ENCODE assay signal across 8 cellular contexts in genomic region chr1:23980725-23981063, GRCh38. TPM values are rescaled to one million over a fixed set of nuclear protein-coding genes. Genes with fewer than 3 reads are reported as not detected.
A peak's percentile ranks its signal among the peaks of the same experiment; 100 is the strongest.
DNase-seq lines count a peak whose midpoint lies in the region; TF ChIP-seq lines count a peak whose summit lies in the region.

No MANE protein-coding gene starts in this region.

- 34 to 40% (median 35%) methylated on average over 7 of the region's 7 CpGs for WGBS in ovary, 3 donors

- H3K4me1 ChIP-seq in fibroblast of lung (ENCODE audit: control insufficient read depth, extremely low read depth, insufficient read depth, low read length) (peaks cover 11% of the 10 kb centered on the region), ovary (ENCODE audit: insufficient read depth) (peaks cover 16% of the 10 kb centered on the region)

- DNase-seq in Daoy (ENCODE audit: low read depth) (peak; percentile 87), HEK293T (ENCODE audit: extremely low spot score) (peak; percentile 48), NCI-H2196 treated with DMSO at 0.1 percent for 48 hours (lab: John Stamatoyannopoulos, UW; ENCODE audit: unreplicated experiment) (peak; percentile 66), activated T-cell treated with anti-CD3 and anti-CD28 coated beads for 4 hours (peak; percentile 13), fibroblast of lung (ENCODE audit: low read depth in 2 of 2) (peak; percentile 82 to 85), ovary (peak; percentile 27 to 49 (median 39)), posterior vena cava (ENCODE audit: low spot score) (no peak)
- DNase-seq in central memory CD4-positive, alpha-beta T cell = no peak

- H3K36me3 ChIP-seq in fibroblast of lung (ENCODE audit: control insufficient read depth, insufficient read depth, low read length) (no peaks in the 10 kb centered on the region), ovary (no peaks in the 10 kb centered on the region)

- peak overlapping the region; percentile 90 for H2AFZ ChIP-seq in fibroblast of lung (ENCODE audit: low read length)

- H4K20me1 ChIP-seq in fibroblast of lung (ENCODE audit: control insufficient read depth, extremely low read depth, insufficient read depth, low read length) = peaks cover 3% of the 10 kb centered on the region

- H3K27me3 ChIP-seq in fibroblast of lung (ENCODE audit: control insufficient read depth, insufficient read depth, low read length) (no peaks in the 10 kb centered on the region), ovary (no peaks in the 10 kb centered on the region)

- peak overlapping the region; percentile 84 for H3K4me2 ChIP-seq in fibroblast of lung (ENCODE audit: extremely low read depth, insufficient read depth, low read length)

- TF ChIP-seq POLR2A in ovary (IDR thresholded peaks at IDR 0.05) = no peak

- POLR2A ChIA-PET in HEK293T (lab: Yijun Ruan, JAX) = interaction anchor here (0.6 to 3.1 kb wide), 23 partner anchors 8 to 156 kb away, joined by 3 to 23 read pairs (median 8); partner anchors contain the start of genes HMGCL, MYOM3 and PNRC2

- H3K9me3 ChIP-seq in fibroblast of lung (ENCODE audit: control insufficient read depth, insufficient read depth, low read depth, low read length) = no peaks in the 10 kb centered on the region
- no peaks in the 10 kb centered on the region for H3K9me3 ChIP-seq in ovary

- TF ChIP-seq CTCF in fibroblast of lung (conservative IDR thresholded peaks at IDR 0.05 in 1 of 2, IDR thresholded peaks at IDR 0.05 in 1 of 2; ENCODE audit: low read depth in 1 of 2, low read length in 2 of 2) (no peak), ovary (IDR thresholded peaks at IDR 0.05) (no peak)

- CTCF ChIA-PET in HEK293T (lab: Yijun Ruan, JAX) = no interaction called here

- no peak for TF ChIP-seq EP300 in ovary (IDR thresholded peaks at IDR 0.05)

- peak overlapping the region; percentile 100 for H3K9ac ChIP-seq in fibroblast of lung (ENCODE audit: insufficient read depth, low read length)

- H3K79me2 ChIP-seq in fibroblast of lung (ENCODE audit: control insufficient read depth, insufficient read depth, low read length) = peaks cover 44% of the 10 kb centered on the region

- intact Hi-C loops in ovary (cut with DNase I) = loop anchor here in 2 of 4 donors (2.0 kb wide), 1 partner anchor 38 kb away; no protein-coding TSS in a partner anchor
- intact Hi-C loops in posterior vena cava (cut with DNase I) = no loop called here

- H3K27ac ChIP-seq in fibroblast of lung (ENCODE audit: insufficient read depth, low read length) (peak overlapping the region; percentile 99), ovary (peak overlapping the region; percentile 15 to 94)

- H3K4me3 ChIP-seq in fibroblast of lung (replicated peaks in 1 of 4; ENCODE audit: control extremely low read depth in 1 of 4, insufficient read depth in 1 of 4, low read depth in 3 of 4, low read length in 4 of 4) = peak overlapping the region; percentile 53 to 99 (median 95)
- H3K4me3 ChIP-seq in ovary = peak overlapping the region; percentile 97

TF ChIP-seq in HEK293T, 16 proteins besides CTCF, POLR2A, EP300 and RAD21:
- peak; percentile 64 for TF ChIP-seq ARNT (IDR thresholded peaks at IDR 0.05)
- 0 out of 2 replicates have a peak, but pooled peaks have one; percentile 24 for TF ChIP-seq NFRKB (IDR thresholded peaks at IDR 0.05)
- TF ChIP-seq TARDBP (IDR thresholded peaks at IDR 0.05) = no peak

RNA-seq across cellular contexts. Expression of gene SRSF10, which starts 0.6 kb away (rescaled TPM):
- 125 and 130 TPM in 2 replicates for total RNA-seq in Daoy (2014; rRNA removed; shearing (Covaris generic))
- total RNA-seq in fibroblast of lung = 83.0 and 93.5 TPM in 2 replicates
- polyA plus RNA-seq in fibroblast of lung = 113 and 118 TPM in 2 replicates
- polyA plus RNA-seq in fibroblast of lung (2012) = 69.3 and 72.2 TPM in 2 replicates
- polyA minus RNA-seq in fibroblast of lung (ENCODE audit: low replicate concordance) = 18.4 and 32.0 TPM in 2 replicates
- total RNA-seq in ovary = 100 to 1,000 TPM in 3 of 7 donors, 10 to 100 TPM in 4; 86.4 to 130 (median 99.1) TPM
- 10 to 100 TPM; 57.1 to 99.8 TPM for polyA plus RNA-seq in ovary
- 10 to 100 TPM; 74.1 to 77.4 TPM for total RNA-seq in posterior vena cava

RNA-seq across cellular contexts. Expression of gene PNRC2, which starts 21.1 kb away (rescaled TPM):
- 178 and 183 TPM in 2 replicates for total RNA-seq in Daoy (2014; rRNA removed; shearing (Covaris generic))
- total RNA-seq in fibroblast of lung = 84.4 and 91.7 TPM in 2 replicates
- polyA plus RNA-seq in fibroblast of lung = 86.6 and 96.6 TPM in 2 replicates
- polyA plus RNA-seq in fibroblast of lung (2012) = 44.5 and 47.1 TPM in 2 replicates
- polyA minus RNA-seq in fibroblast of lung (ENCODE audit: low replicate concordance) = 16.7 and 21.9 TPM in 2 replicates
- 100 to 1,000 TPM in 3 of 7 donors, 10 to 100 TPM in 4; 72.5 to 121 (median 99.0) TPM for total RNA-seq in ovary
- 100 to 1,000 TPM in 1 of 2 donors, 10 to 100 TPM in 1; 92.4 to 119 TPM for polyA plus RNA-seq in ovary
- 100 to 1,000 TPM in 1 of 2 donors, 10 to 100 TPM in 1; 85.6 to 104 TPM for total RNA-seq in posterior vena cava

Comparison
In these comparisons a context has a peak if more than half of its experiments do, and no peak if none do; other contexts are left out.
1. DNase-seq: peak in Daoy (single experiment), HEK293T (single experiment), NCI-H2196 treated with DMSO at 0.1 percent for 48 hours (single experiment), activated T-cell treated with anti-CD3 and anti-CD28 coated beads for 4 hours (single experiment), fibroblast of lung (2 of 2) and ovary (5 of 5); none in posterior vena cava (single experiment) and central memory CD4-positive, alpha-beta T cell (single experiment).